ENCODE assay signal across 8 cellular contexts in genomic region chr12:87848248-87848868, GRCh38.
DNase-seq lines count a peak whose midpoint lies in the region; ATAC-seq and TF ChIP-seq lines count a peak whose summit lies in the region.

No MANE protein-coding gene starts in this region.

- H2BK120ac ChIP-seq in trophoblast cell (ENCODE audit: insufficient read depth, low read length, poor library complexity): no peak overlapping the region

- no peaks in the 10 kb centered on the region for H3K9me3 ChIP-seq in trophoblast cell (ENCODE audit: insufficient read depth, low read depth, low read length)

- no peaks in the 10 kb centered on the region for H3K9me3 Mint-ChIP-seq in HFFc6

- no peak overlapping the region for H3K23ac ChIP-seq in trophoblast cell (ENCODE audit: low read length)

- intact Hi-C loops in left colon (cut with DNase I, micrococcal nuclease): no loop called here

- H3K36me3 ChIP-seq in trophoblast cell (ENCODE audit: control insufficient read depth in 1 of 2, insufficient read depth in 2 of 2, low read length in 2 of 2): no peaks in the 10 kb centered on the region

- no peaks in the 10 kb centered on the region for H3K27me3 Mint-ChIP-seq in HFFc6 (ENCODE audit: insufficient read depth)

- H4K8ac ChIP-seq in trophoblast cell (ENCODE audit: low read depth, low read length): no peak overlapping the region

- H3K79me1 ChIP-seq in trophoblast cell (ENCODE audit: low read length): peaks cover 3% of the 10 kb centered on the region

- H2AK5ac ChIP-seq in trophoblast cell (ENCODE audit: low read length): no peak overlapping the region

- no peak overlapping the region for H2BK12ac ChIP-seq in trophoblast cell (ENCODE audit: low read length)

- H3K4me1 ChIP-seq in trophoblast cell (ENCODE audit: control insufficient read depth in 1 of 2, insufficient read depth in 2 of 2, low read length in 2 of 2): no peaks in the 10 kb centered on the region

- no peaks in the 10 kb centered on the region for H3K27me3 ChIP-seq in trophoblast cell (ENCODE audit: insufficient read depth, low read length)

- ATAC-seq in left colon: no peak

- peak; percentile 96 for TF ChIP-seq CTCF in HFFc6 (IDR thresholded peaks at IDR 0.05)
- peak; percentile 81 for TF ChIP-seq CTCF in fibroblast of pulmonary artery (IDR thresholded peaks at IDR 0.05; ENCODE audit: low read length, missing control alignments)

- H3K9ac ChIP-seq in trophoblast cell (ENCODE audit: low read length): no peak overlapping the region

- no peaks in the 10 kb centered on the region for H3K4me1 Mint-ChIP-seq in HFFc6 (ENCODE audit: low read depth)

- H4K12ac ChIP-seq in trophoblast cell (ENCODE audit: low read depth, low read length): no peak overlapping the region

- no peak overlapping the region for H3K27ac Mint-ChIP-seq in HFFc6

- H4K91ac ChIP-seq in trophoblast cell (ENCODE audit: low read depth, low read length): no peak overlapping the region

- no peak overlapping the region for H3K4me3 Mint-ChIP-seq in HFFc6

- H3K4ac ChIP-seq in trophoblast cell (ENCODE audit: low read depth, low read length): no peak overlapping the region

- WGBS in trophoblast cell (ENCODE audit: extremely low coverage, insufficient coverage, insufficient read length): no CpG with 5 or more reads among the region's 2 CpGs

- H3K4me3 ChIP-seq in fibroblast of pulmonary artery (replicated peaks; ENCODE audit: low read depth, low read length) (no peak overlapping the region), trophoblast cell (ENCODE audit: low read depth, low read length) (no peak overlapping the region)

- H3K14ac ChIP-seq in trophoblast cell (ENCODE audit: low read length): no peak overlapping the region

- H2BK5ac ChIP-seq in trophoblast cell (ENCODE audit: low read depth, low read length, poor library complexity): no peak overlapping the region

- no peaks in the 10 kb centered on the region for H3K79me2 ChIP-seq in trophoblast cell (ENCODE audit: control insufficient read depth, insufficient read depth, low read length, poor library complexity)

- H3K27ac ChIP-seq in trophoblast cell (ENCODE audit: low read depth, low read length): no peak overlapping the region

- DNase-seq in NOMO-1 (lab: John Stamatoyannopoulos, UW; ENCODE audit: unreplicated experiment in 2 of 2): peak; percentile 0 to 53
- DNase-seq in NOMO-1 treated with dmso at 0.1 percent for 144 hours (lab: John Stamatoyannopoulos, UW; ENCODE audit: unreplicated experiment): no peak
- DNase-seq in HFFc6: peak; percentile 43
- peak; percentile 67 for DNase-seq in NCI-H1105 treated with DMSO at 0.1 percent for 48 hours (lab: John Stamatoyannopoulos, UW)
- DNase-seq in SKM-1 treated with dmso at 0.1 percent for 144 hours (lab: John Stamatoyannopoulos, UW; ENCODE audit: unreplicated experiment): peak; percentile 18
- DNase-seq in fibroblast of pulmonary artery (ENCODE audit: low read depth): peak; percentile 89
- peak; percentile 40 to 81 for DNase-seq in trophoblast cell
- no peak for DNase-seq in left colon

- H3K4me2 ChIP-seq in trophoblast cell (ENCODE audit: low read length): peak overlapping the region; percentile 2

- no peak overlapping the region for H2AFZ ChIP-seq in trophoblast cell (ENCODE audit: insufficient read depth, low read length, poor library complexity)

- H3K18ac ChIP-seq in trophoblast cell (ENCODE audit: low read length): no peak overlapping the region

- no peaks in the 10 kb centered on the region for H3K36me3 Mint-ChIP-seq in HFFc6 (ENCODE audit: low read depth)

Comparison
In these comparisons a context has a peak if more than half of its experiments do, and no peak if none do; other contexts are left out.
1. DNase-seq: peak in NOMO-1 (2 of 2), HFFc6 (single experiment), NCI-H1105 treated with DMSO at 0.1 percent for 48 hours (single experiment), SKM-1 treated with dmso at 0.1 percent for 144 hours (single experiment), fibroblast of pulmonary artery (single experiment) and trophoblast cell (2 of 2); none in NOMO-1 treated with dmso at 0.1 percent for 144 hours (single experiment) and left colon (0 of 2).